Comparison of ENCODE assay signal across 8 cellular contexts in the genomic region with DNA sequence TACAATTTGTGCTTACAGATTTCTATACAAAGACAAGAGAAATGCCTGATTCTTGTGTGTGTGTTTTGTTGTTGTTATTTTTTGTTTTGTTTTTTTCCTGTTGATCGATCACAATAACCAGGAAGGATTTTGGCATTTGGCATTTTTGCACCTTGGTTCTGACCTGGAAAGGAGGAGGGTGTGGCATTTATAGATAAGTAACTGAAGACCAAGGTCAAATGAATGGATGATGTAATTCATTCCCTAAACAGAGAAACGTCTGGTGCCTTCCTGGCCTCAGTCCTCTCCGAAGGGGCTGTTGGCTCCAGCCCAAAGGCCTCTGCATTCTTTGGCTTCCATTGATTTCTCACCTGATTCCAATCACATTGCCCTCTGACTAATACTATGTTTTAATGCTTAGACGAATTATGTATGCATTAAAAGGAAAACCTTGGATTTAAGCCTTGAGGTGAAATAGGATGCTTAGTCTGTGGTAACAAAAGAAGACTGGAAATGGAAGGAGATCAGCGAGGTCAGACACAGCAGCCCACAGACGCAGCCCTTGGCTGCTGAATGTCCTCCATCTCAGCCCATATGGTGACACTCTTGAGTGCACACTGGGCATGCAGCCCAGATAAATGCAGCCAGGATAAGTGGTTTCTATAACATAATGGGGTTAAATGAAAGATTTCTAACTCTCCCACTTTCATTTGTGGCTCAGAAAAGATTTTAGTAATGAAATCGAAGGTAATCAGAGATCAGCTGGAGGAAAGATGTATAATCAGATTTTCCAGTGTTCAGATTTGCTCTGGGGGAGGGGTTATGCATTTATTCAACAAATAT.
DNase-seq lines count a peak whose midpoint lies in the region; ATAC-seq, FAIRE-seq and TF ChIP-seq lines count a peak whose summit lies in the region.

No MANE protein-coding gene starts in this region.

- BruUV-seq in GM12878 (replicated peaks; lab: Mats Ljungman, UMichigan): no TSS peak

- no peaks in the 10 kb centered on the region for H3K4me1 ChIP-seq in GM12878 (ENCODE audit: control insufficient read depth, insufficient read depth, low read length)
- peaks cover 26% of the 10 kb centered on the region for H3K4me1 ChIP-seq in neuron (ENCODE audit: insufficient read depth, low read length)

- in situ Hi-C loops in GM12878 (cut with MboI): loop anchor here (10.0 kb wide), 1 partner anchor 501 kb away; no protein-coding TSS in a partner anchor

- no peak for TF ChIP-seq CTCF in GM12878 (IDR thresholded peaks at IDR 0.05 in 2 of 3, conservative IDR thresholded peaks at IDR 0.05 in 1 of 3; ENCODE audit: control insufficient read depth in 2 of 3, extremely low read depth in 1 of 3, insufficient read depth in 1 of 3, low read depth in 3 of 3, low read length in 3 of 3)

- no peaks in the 10 kb centered on the region for H3K36me3 ChIP-seq in GM12878 (ENCODE audit: control insufficient read depth in 2 of 2, insufficient read depth in 2 of 2, low read length in 1 of 2)
- no peaks in the 10 kb centered on the region for H3K36me3 ChIP-seq in neuron (ENCODE audit: insufficient read depth, low read length)

- peak; percentile 66 for ATAC-seq in GM12878

- no peak for TF ChIP-seq RAD21 in GM12878 (IDR thresholded peaks at IDR 0.05; ENCODE audit: insufficient read depth, low read depth, low read length)

- H3K79me2 ChIP-seq in GM12878 (ENCODE audit: control insufficient read depth, insufficient read depth, low read length): no peaks in the 10 kb centered on the region

- RAD21 ChIA-PET in GM12878 (lab: Charles Lee; ENCODE audit: unreplicated experiment): interaction anchor here (1.1 to 1.7 kb wide), 5 partner anchors 16 to 606 kb away, joined by 3 to 10 read pairs (median 5); no protein-coding TSS in a partner anchor

- FAIRE-seq in GM12878 (lab: Jason Lieb, UNC): no peak

- no peak overlapping the region for H3K9ac ChIP-seq in GM12878 (ENCODE audit: control insufficient read depth, insufficient read depth, low read length)

- no peak for TF ChIP-seq POLR2A in GM12878 (IDR thresholded peaks at IDR 0.05; ENCODE audit: low read depth, low read length)

- no peaks in the 10 kb centered on the region for H3K9me3 ChIP-seq in GM12878 (replicated peaks; ENCODE audit: control insufficient read depth, insufficient read depth, low read length)
- H3K9me3 ChIP-seq in neuron (ENCODE audit: low read length): no peaks in the 10 kb centered on the region

- CTCF ChIA-PET in GM12878 (lab: Yijun Ruan, JAX): interaction anchor here (0.7 to 1.9 kb wide), 17 partner anchors 7 to 607 kb away, joined by 3 to 14 read pairs (median 5); no protein-coding TSS in a partner anchor

- H4K20me1 ChIP-seq in GM12878 (ENCODE audit: control insufficient read depth, insufficient read depth): no peaks in the 10 kb centered on the region

- 1% methylated on average over 7 of the region's 7 CpGs for WGBS in GM12878 (ENCODE audit: insufficient coverage, insufficient replicate concordance, low lambda C conversion rate, missing lambda C conversion rate)

- no peak overlapping the region for H2AFZ ChIP-seq in GM12878 (ENCODE audit: control insufficient read depth, low read depth, low read length)
- peak overlapping the region; percentile 72 for H2AFZ ChIP-seq in neuron (ENCODE audit: low read depth, low read length)

- POLR2A ChIA-PET in GM12878 (lab: Charles Lee): no interaction called here

- peaks cover 2 to 4% of the 10 kb centered on the region in 2 experiments; a peak in 1 of 4 replicates for H3K27me3 ChIP-seq in GM12878 (replicated peaks in 1 of 2; ENCODE audit: control insufficient read depth in 2 of 2, insufficient read depth in 2 of 2, low read length in 1 of 2)
- H3K27me3 ChIP-seq in neuron (ENCODE audit: insufficient read depth, low read length): no peaks in the 10 kb centered on the region

- DNase-seq in GM03348 (ENCODE audit: low spot score) (peak; percentile 41), NCI-H2029 treated with DMSO at 0.1 percent for 48 hours (lab: John Stamatoyannopoulos, UW) (peak; percentile 83), GM12878 (ENCODE audit: low read depth, low spot score) (no peak), SW 1271 (lab: John Stamatoyannopoulos, UW) (no peak), NCI-H146 (lab: John Stamatoyannopoulos, UW) (no peak)
- no peak for DNase-seq in stimulated activated CD4-positive, alpha-beta T cell treated with anti-CD3 and anti-CD28 coated beads, Interleukin-2, amount 100 ng/mL, for 48 hours
- DNase-seq in activated CD4-positive, alpha-beta T cell treated with anti-CD3 and anti-CD28 coated beads for 48 hours: no peak

- SMC1A ChIA-PET in GM12878 (lab: Charles Lee; ENCODE audit: uncharacterized antibody, unreplicated experiment): interaction anchor here (0.8 to 1.4 kb wide), 11 partner anchors 12 to 607 kb away, joined by 3 to 7 read pairs (median 4); no protein-coding TSS in a partner anchor

- no peak overlapping the region for H3K27ac ChIP-seq in GM12878 (ENCODE audit: control insufficient read depth, insufficient read depth)

- TF ChIP-seq EP300 in GM12878 (IDR thresholded peaks at IDR 0.05; ENCODE audit: borderline replicate concordance in 1 of 2, control insufficient read depth in 1 of 2, low read depth in 2 of 2, low read length in 2 of 2): no peak

- H3K4me3 ChIP-seq in GM12878 (no peak overlapping the region), neuron (ENCODE audit: low read length) (peak overlapping the region; percentile 31)

- intact Hi-C loops in GM12878 (cut with micrococcal nuclease; ENCODE audit: unreplicated experiment): loop anchor here (1.0 to 2.0 kb wide), 2 partner anchors 175 to 505 kb away; no protein-coding TSS in a partner anchor

- no peak overlapping the region for H3K4me2 ChIP-seq in GM12878 (ENCODE audit: control insufficient read depth, insufficient read depth)

TF ChIP-seq in GM12878, 131 proteins besides CTCF, POLR2A, EP300 and RAD21:
- TF ChIP-seq SP1 (IDR thresholded peaks at IDR 0.05; ENCODE audit: low read depth, low read length) (no peak), NFYA (IDR thresholded peaks at IDR 0.05; ENCODE audit: borderline replicate concordance, low read depth, low read length) (no peak), TCF7 (IDR thresholded peaks at IDR 0.05; ENCODE audit: borderline replicate concordance) (no peak), CEBPB (IDR thresholded peaks at IDR 0.05; ENCODE audit: borderline replicate concordance in 1 of 2, low read depth in 2 of 2, low read length in 2 of 2) (no peak)

Comparison
In these comparisons a context has a peak if more than half of its experiments do, and no peak if none do; other contexts are left out.
1. DNase-seq: peak in GM03348 (single experiment) and NCI-H2029 treated with DMSO at 0.1 percent for 48 hours (single experiment); none in GM12878 (single experiment), SW 1271 (0 of 2), NCI-H146 (single experiment), stimulated activated CD4-positive, alpha-beta T cell treated with anti-CD3 and anti-CD28 coated beads, Interleukin-2, amount 100 ng/mL, for 48 hours (0 of 2) and activated CD4-positive, alpha-beta T cell treated with anti-CD3 and anti-CD28 coated beads for 48 hours (single experiment).